14 cellular contexts compared by ENCODE assay signal in genomic region chr13:114166381-114167131, GRCh38. TPM values are rescaled to one million over a fixed set of nuclear protein-coding genes. Genes with fewer than 3 reads are reported as not detected.
A peak's percentile ranks its signal among the peaks of the same experiment; 100 is the strongest.
DNase-seq lines count a peak whose midpoint lies in the region; ATAC-seq and TF ChIP-seq lines count a peak whose summit lies in the region.
"Had no signal": no experiment of that assay in that cellular context is flagged by ENCODE, and none has a peak within 500 bp of the region (broad histone marks: within the 10 kb centered on the region; RNA-seq: fewer than 3 reads in every experiment).

No MANE protein-coding gene starts in this region.

- TF ChIP-seq CTCF in thoracic aorta (IDR thresholded peaks at IDR 0.05) (no peak), WTC11 (IDR thresholded peaks at IDR 0.05) (no peak)

- ATAC-seq in thoracic aorta (ENCODE audit: insufficient number of reproducible peaks, low FRiP score, low read depth) (no peak), WTC11 (no peak), HG03175 (IDR thresholded peaks at IDR 0.05; ENCODE audit: unreplicated experiment) (no peak)
- ATAC-seq: activated CD4-positive, CD25-positive, alpha-beta regulatory T cell treated with anti-CD3 and anti-CD28 coated beads, Interleukin-2, amount 50 U/mL, for 24 hours had no signal

- H3K27ac Mint-ChIP-seq in WTC11 = no peak overlapping the region
- H3K27ac Mint-ChIP-seq: activated naive CD4-positive, alpha-beta T cell treated with anti-CD3 and anti-CD28 coated beads, Interleukin-2, amount 10 ng/mL, durations not matched to agents 7 days and 5 days; endodermal cell had no signal

- CTCF ChIA-PET in WTC11 (lab: Charles Lee) = no interaction called here

- DNase-seq in activated effector memory CD4-positive, alpha-beta T cell treated with anti-CD3 and anti-CD28 coated beads, Interleukin-2, amount 50 U/mL, for 16 hours = peak; percentile 61
- DNase-seq in activated effector memory CD4-positive, alpha-beta T cell treated with Interleukin-2 at 50 U/mL for 16 hours = no peak
- DNase-seq in middle frontal gyrus (ENCODE audit: extremely low spot score, low spot score) (peak; percentile 41), thoracic aorta (ENCODE audit: low spot score) (no peak), UCSD-AML1 (lab: John Stamatoyannopoulos, UW; ENCODE audit: unreplicated experiment) (no peak), WTC11 (ENCODE audit: low spot score) (no peak)
- DNase-seq: activated naive CD4-positive, alpha-beta T cell treated with anti-CD3 and anti-CD28 coated beads, Interleukin-2, amount 10 ng/mL, durations not matched to agents 7 days and 5 days; endodermal cell; NCI-H2171 had no signal

- no peaks in the 10 kb centered on the region for H3K36me3 Mint-ChIP-seq in WTC11
- H3K36me3 Mint-ChIP-seq: IgD-negative memory B cell had no signal

- H3K4me3 Mint-ChIP-seq in WTC11 = no peak overlapping the region
- H3K4me3 Mint-ChIP-seq: activated naive CD4-positive, alpha-beta T cell treated with anti-CD3 and anti-CD28 coated beads, Interleukin-2, amount 10 ng/mL, durations not matched to agents 7 days and 5 days; endodermal cell had no signal

- H3K4me1 Mint-ChIP-seq in WTC11 = peaks cover 4% of the 10 kb centered on the region; the same call in 1 of the 2 replicates

- H3K27ac ChIP-seq in cingulate gyrus (ENCODE audit: low read depth, low read length) = peak overlapping the region; percentile 60
- H3K27ac ChIP-seq in thoracic aorta = peak overlapping the region; percentile 31 to 62

- peaks cover 7% of the 10 kb centered on the region for H3K9me3 Mint-ChIP-seq in WTC11
- H3K9me3 Mint-ChIP-seq: endodermal cell had no signal

- peak overlapping the region; percentile 53 for H3K4me3 ChIP-seq in thoracic aorta

- peaks cover 2% of the 10 kb centered on the region; the same call in 1 of the 2 replicates for H3K27me3 Mint-ChIP-seq in WTC11 (ENCODE audit: low read depth)

- no peaks in the 10 kb centered on the region for H3K36me3 ChIP-seq in thoracic aorta

- no peaks in the 10 kb centered on the region for H3K27me3 ChIP-seq in thoracic aorta (replicated peaks; ENCODE audit: insufficient read depth)

- peaks cover 14 to 32% of the 10 kb centered on the region in 2 donors for H3K4me1 ChIP-seq in thoracic aorta (ENCODE audit: control insufficient read depth in 1 of 2, low read depth in 2 of 2)

- H3K9me3 ChIP-seq in thoracic aorta = no peaks in the 10 kb centered on the region

- POLR2A ChIA-PET in WTC11 (lab: Charles Lee) = no interaction called here

TF ChIP-seq in WTC11, 78 proteins besides CTCF, POLR2A, EP300 and RAD21:
- TF ChIP-seq RELA (CRISPR knock-in tag; IDR thresholded peaks at IDR 0.05; ENCODE audit: borderline replicate concordance) = no peak
- no peak for TF ChIP-seq OVOL2 (CRISPR knock-in tag; IDR thresholded peaks at IDR 0.05; ENCODE audit: borderline replicate concordance)
- no peak for TF ChIP-seq JUN (CRISPR knock-in tag; IDR thresholded peaks at IDR 0.05)
- TF ChIP-seq PRDM15 (CRISPR knock-in tag; IDR thresholded peaks at IDR 0.05) = no peak
- no peak for TF ChIP-seq FOXP4 (CRISPR knock-in tag; IDR thresholded peaks at IDR 0.05)
- no peak for TF ChIP-seq IRF1 (CRISPR knock-in tag; IDR thresholded peaks at IDR 0.05)
- TF ChIP-seq PRRX2 (CRISPR knock-in tag; IDR thresholded peaks at IDR 0.05) = no peak
- TF ChIP-seq NFYB (CRISPR knock-in tag; conservative IDR thresholded peaks at IDR 0.05; ENCODE audit: low read depth) = no peak

RNA-seq across cellular contexts. Expression of gene CFAP97D2, which starts 12.5 kb away (rescaled TPM):
- not detected for total RNA-seq in thoracic aorta
- not detected in 3 replicates for total RNA-seq in WTC11 (2021)
- total RNA-seq: endodermal cell, myocyte had no signal

RNA-seq across cellular contexts. Expression of gene RASA3, which starts 34.1 kb away (rescaled TPM):
- total RNA-seq in thoracic aorta = 10 to 100 TPM; 38.9 to 48.6 TPM
- 16.5 to 22.3 TPM (median 16.9 TPM) in 3 replicates for total RNA-seq in WTC11 (2021)

Comparison
In these comparisons a context has a peak if more than half of its experiments do, and no peak if none do; other contexts are left out.
1. DNase-seq: peak in activated effector memory CD4-positive, alpha-beta T cell treated with anti-CD3 and anti-CD28 coated beads, Interleukin-2, amount 50 U/mL, for 16 hours (single experiment) and middle frontal gyrus (single experiment); none in activated effector memory CD4-positive, alpha-beta T cell treated with Interleukin-2 at 50 U/mL for 16 hours (single experiment), thoracic aorta (single experiment), UCSD-AML1 (single experiment) and WTC11 (single experiment).